Comparison of ENCODE assay signal across 25 cellular contexts in the genomic region with DNA sequence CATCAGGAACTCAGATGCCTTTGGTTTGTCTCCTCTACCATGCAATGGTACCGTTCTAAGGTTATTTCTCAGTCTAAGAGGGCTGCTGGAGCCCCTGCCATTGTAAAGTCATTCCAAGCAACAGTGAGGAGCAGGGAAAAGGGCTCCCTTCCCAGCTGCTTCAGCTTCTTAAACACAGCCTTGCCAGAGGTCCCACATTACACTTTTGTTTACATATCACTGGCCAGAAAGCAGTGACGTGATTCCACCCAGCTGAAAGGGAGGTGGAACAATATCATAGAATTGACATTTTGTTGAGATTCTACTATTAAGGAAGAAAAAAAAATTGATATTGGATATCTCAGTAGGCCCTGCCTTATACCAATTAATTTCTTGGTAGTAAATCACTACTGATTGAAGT.
"Had no signal": no experiment of that assay in that cellular context is flagged by ENCODE, and none has a peak within 500 bp of the region (broad histone marks: within the 10 kb centered on the region; RNA-seq: fewer than 3 reads in every experiment).

No MANE protein-coding gene starts in this region.

- H3K4me3 ChIP-seq: coronary artery, esophagus muscularis mucosa, gastroesophageal sphincter, heart left ventricle, hepatocyte, left lung, ovary, psoas muscle, sigmoid colon, stomach, thyroid gland had no signal

- ATAC-seq: gastroesophageal sphincter; heart left ventricle; left cardiac atrium; left lung; naive thymus-derived CD8-positive, alpha-beta T cell; psoas muscle; right cardiac atrium; stimulated activated effector memory CD8-positive, alpha-beta T cell treated with anti-CD3 and anti-CD28 coated beads, Interleukin-12 subunit alpha, Interleukin-12 subunit beta, amount 100 ng/mL, for 72 hours had no signal

- DNase-seq: dermis blood vessel endothelial cell; effector memory CD4-positive, alpha-beta T cell; foreskin fibroblast; heart left ventricle; left cardiac atrium; left lung; mesendoderm; naive thymus-derived CD8-positive, alpha-beta T cell; nephron progenitor cell; nucleus accumbens; ovary; posterior cingulate gyrus; psoas muscle; right cardiac atrium; sigmoid colon; stimulated activated CD4-positive, alpha-beta T cell treated with anti-CD3 and anti-CD28 coated beads, Interleukin-2, amount 100 ng/mL, for 24 hours; stimulated activated CD4-positive, alpha-beta T cell treated with anti-CD3 and anti-CD28 coated beads, Interleukin-4, amount 100 ng/mL, for 24 hours; stimulated activated naive CD4-positive, alpha-beta T cell treated with Interleukin-2 at 50 U/mL for 16 hours; stomach; thyroid gland had no signal

- H3K9me3 ChIP-seq: esophagus muscularis mucosa, gastroesophageal sphincter, heart left ventricle, left lung, ovary, psoas muscle, sigmoid colon, stomach, thyroid gland had no signal

- H3K27me3 ChIP-seq: esophagus muscularis mucosa, gastroesophageal sphincter, heart left ventricle, hepatocyte, left lung, ovary, sigmoid colon, stomach, thyroid gland had no signal

- H3K27ac ChIP-seq: coronary artery, esophagus muscularis mucosa, gastroesophageal sphincter, heart left ventricle, hepatocyte, left lung, ovary, psoas muscle, sigmoid colon, stomach, thyroid gland had no signal
